21 cellular contexts compared by ENCODE assay signal in genomic region chr22:49528420-49528720, GRCh38.
DNase-seq lines count a peak whose midpoint lies in the region; FAIRE-seq and TF ChIP-seq lines count a peak whose summit lies in the region.
"Had no signal": no experiment of that assay in that cellular context is flagged by ENCODE, and none has a peak within 500 bp of the region (broad histone marks: within the 10 kb centered on the region; RNA-seq: fewer than 3 reads in every experiment).

No MANE protein-coding gene starts in this region.

- no peak overlapping the region; the same call in 1 of the 2 replicates for H2BK15ac ChIP-seq in H1 (ENCODE audit: low read length)

- H3K56ac ChIP-seq in H1 (replicated peaks; ENCODE audit: insufficient read length, low read depth, low read length) = no peak overlapping the region

- no peak for TF ChIP-seq POLR2A in H1 (IDR thresholded peaks at IDR 0.05; ENCODE audit: control extremely low read depth in 1 of 2, low read depth in 2 of 2, low read length in 2 of 2)

- no peaks in the 10 kb centered on the region; the same call in 1 of the 2 replicates for H3K79me1 ChIP-seq in H1 (ENCODE audit: low read depth, low read length)

- no peak overlapping the region for H4K8ac ChIP-seq in H1 (ENCODE audit: extremely low read depth, insufficient read depth, low read length)

- peak overlapping the region; percentile 18 for H2BK12ac ChIP-seq in H1 (ENCODE audit: low read depth, low read length)

- H3K14ac ChIP-seq in H1 (ENCODE audit: insufficient read length) = no peak overlapping the region

- H2AK5ac ChIP-seq in H1 (ENCODE audit: low read depth, low read length) = no peak overlapping the region

- peak overlapping the region; percentile 86; the same call in 1 of the 2 replicates for H2BK20ac ChIP-seq in H1 (ENCODE audit: low read length)

- TF ChIP-seq EP300 in H1 (IDR thresholded peaks at IDR 0.05; ENCODE audit: borderline replicate concordance in 1 of 2, low read depth in 2 of 2, low read length in 2 of 2) = no peak

- H2BK120ac ChIP-seq in H1 (replicated peaks; ENCODE audit: low read depth, low read length) = no peak overlapping the region

- H3K4me1 ChIP-seq in H1 (replicated peaks in 1 of 4; ENCODE audit: control insufficient read depth in 3 of 4, insufficient read depth in 4 of 4, low read length in 3 of 4) = peaks cover 0 to 17% (median 7%) of the 10 kb centered on the region in 4 experiments; a peak in 6 of 7 replicates
- H3K4me1 ChIP-seq: A549, Caco-2 had no signal

- 82% methylated on average over 5 of the region's 6 CpGs; no CpG with 5 or more reads in 1 of the 2 experiments for WGBS in H1 (ENCODE audit: extremely low coverage in 1 of 2, insufficient coverage in 1 of 2, insufficient read length in 1 of 2, insufficient replicate concordance in 2 of 2, low coverage in 1 of 2, low lambda C conversion rate in 2 of 2, missing lambda C conversion rate in 1 of 2), 2 experiments

- peak; percentile 26 for DNase-seq in DMS153 (lab: John Stamatoyannopoulos, UW)
- DNase-seq in DMS153 treated with DMSO at 0.1 percent for 48 hours (lab: John Stamatoyannopoulos, UW; ENCODE audit: unreplicated experiment) = no peak
- DNase-seq in NCI-H146 treated with DMSO at 0.1 percent for 48 hours (lab: John Stamatoyannopoulos, UW; ENCODE audit: unreplicated experiment) = peak; percentile 3
- DNase-seq in H1 (ENCODE audit: low read depth in 1 of 2, low spot score in 2 of 2) = no peak
- no peak for DNase-seq in NCI-H345 treated with DMSO at 0.1 percent for 48 hours (lab: John Stamatoyannopoulos, UW; ENCODE audit: unreplicated experiment)
- no peak for DNase-seq in retina
- DNase-seq in activated effector memory CD4-positive, alpha-beta T cell treated with Interleukin-2 at 50 U/mL for 16 hours = no peak
- DNase-seq: Caco-2; CD4-positive, alpha-beta T cell; DMS79 treated with DMSO at 0.1 percent for 48 hours; GF-D8; GOT3; H9; IMR-90 had no signal

- no peaks in the 10 kb centered on the region for H3K27me3 ChIP-seq in H1 (replicated peaks in 1 of 4; ENCODE audit: control insufficient read depth in 3 of 4, extremely low read depth in 1 of 4, insufficient read depth in 3 of 4, low read length in 3 of 4)

- no peak for FAIRE-seq in H1 (lab: Jason Lieb, UNC)
- FAIRE-seq: A549, D721Med, GM12878, HTR-8/SVneo, K562 had no signal

- H3K79me2 ChIP-seq in H1 (ENCODE audit: control insufficient read depth in 1 of 2, insufficient read depth in 2 of 2, low read length in 2 of 2) = no peaks in the 10 kb centered on the region; a peak in 1 of 4 replicates

- H3K4ac ChIP-seq in H1 (replicated peaks; ENCODE audit: insufficient read length, low read depth, low read length) = no peak overlapping the region

- no peak overlapping the region for H3K9ac ChIP-seq in H1 (replicated peaks in 1 of 4; ENCODE audit: extremely low read depth in 1 of 4, low read depth in 3 of 4, low read length in 3 of 4)

- H4K91ac ChIP-seq in H1 (replicated peaks; ENCODE audit: insufficient read length, low read length) = no peak overlapping the region

- no peak overlapping the region for H2BK5ac ChIP-seq in H1 (ENCODE audit: low read depth, low read length)

- H3K4me2 ChIP-seq in H1 (ENCODE audit: insufficient read depth in 1 of 2, low read depth in 2 of 2, low read length in 2 of 2) = no peak overlapping the region
- H3K4me2 ChIP-seq: A549 had no signal

- no peak overlapping the region for H2AFZ ChIP-seq in H1 (ENCODE audit: low read length)

- H3K9me3 ChIP-seq in H1 (ENCODE audit: insufficient read depth in 2 of 2, low read depth in 1 of 2, low read length in 1 of 2) = no peaks in the 10 kb centered on the region; a peak in 1 of 4 replicates
- H3K9me3 ChIP-seq: A549, Caco-2 had no signal

- POLR2A ChIA-PET in H1 (lab: Charles Lee; ENCODE audit: partially characterized antibody) = interaction anchor here (1.5 kb wide), 1 partner anchor 8 kb away, joined by 3 read pairs; no protein-coding TSS in a partner anchor

- TF ChIP-seq RAD21 in H1 (IDR thresholded peaks at IDR 0.05 in 1 of 2, conservative IDR thresholded peaks at IDR 0.05 in 1 of 2; ENCODE audit: low read depth in 2 of 2, low read length in 2 of 2) = no peak

- no peak for TF ChIP-seq CTCF in H1 (IDR thresholded peaks at IDR 0.05; ENCODE audit: control extremely low read depth in 1 of 3, insufficient read depth in 1 of 3, low read depth in 1 of 3, low read length in 3 of 3)

- H3K18ac ChIP-seq in H1 (ENCODE audit: extremely low read depth, low read length) = no peak overlapping the region

- peaks cover 0 to 2% of the 10 kb centered on the region in 2 experiments for H4K20me1 ChIP-seq in H1 (replicated peaks in 1 of 2; ENCODE audit: control insufficient read depth in 1 of 2, insufficient read depth in 2 of 2, low read length in 2 of 2)

- no peak overlapping the region for H3K23ac ChIP-seq in H1 (ENCODE audit: insufficient read length)

- no peak overlapping the region for H4K5ac ChIP-seq in H1 (ENCODE audit: insufficient read length, low read depth, low read length)

- no peaks in the 10 kb centered on the region for H3K36me3 ChIP-seq in H1 (ENCODE audit: control insufficient read depth in 2 of 4, insufficient read depth in 4 of 4, low read length in 3 of 4)

- no peak overlapping the region for H3K27ac ChIP-seq in H1 (ENCODE audit: low read depth, low read length)
- H3K27ac ChIP-seq: 22Rv1, A549, C4-2B had no signal

- no peak overlapping the region for H3K4me3 ChIP-seq in H1 (ENCODE audit: extremely low read depth in 1 of 4, insufficient read depth in 2 of 4, low read depth in 3 of 4, low read length in 4 of 4)
- H3K4me3 ChIP-seq: A549, GM12878, K562 had no signal

- H3K23me2 ChIP-seq in H1 (ENCODE audit: low read depth, low read length) = 0 out of 2 replicates have a peak, but pooled peaks cover 2% of the 10 kb centered on the region

- CTCF ChIA-PET in H1 (lab: Charles Lee; ENCODE audit: partially characterized antibody) = interaction anchor here (0.6 kb wide), 1 partner anchor 55 kb away, joined by 3 read pairs; no protein-coding TSS in a partner anchor

TF ChIP-seq in H1, 55 proteins besides CTCF, POLR2A, EP300 and RAD21:
- TF ChIP-seq TEAD4 (IDR thresholded peaks at IDR 0.05; ENCODE audit: low read depth, low read length) = no peak
- no peak for TF ChIP-seq SIRT6 (IDR thresholded peaks at IDR 0.05; ENCODE audit: low read length)

Comparison
In these comparisons a context has a peak if more than half of its experiments do, and no peak if none do; other contexts are left out.
1. DNase-seq: peak in DMS153 (single experiment) and NCI-H146 treated with DMSO at 0.1 percent for 48 hours (single experiment); none in DMS153 treated with DMSO at 0.1 percent for 48 hours (single experiment), H1 (0 of 2), NCI-H345 treated with DMSO at 0.1 percent for 48 hours (single experiment), retina (single experiment) and activated effector memory CD4-positive, alpha-beta T cell treated with Interleukin-2 at 50 U/mL for 16 hours (single experiment).